In the genomic region with DNA sequence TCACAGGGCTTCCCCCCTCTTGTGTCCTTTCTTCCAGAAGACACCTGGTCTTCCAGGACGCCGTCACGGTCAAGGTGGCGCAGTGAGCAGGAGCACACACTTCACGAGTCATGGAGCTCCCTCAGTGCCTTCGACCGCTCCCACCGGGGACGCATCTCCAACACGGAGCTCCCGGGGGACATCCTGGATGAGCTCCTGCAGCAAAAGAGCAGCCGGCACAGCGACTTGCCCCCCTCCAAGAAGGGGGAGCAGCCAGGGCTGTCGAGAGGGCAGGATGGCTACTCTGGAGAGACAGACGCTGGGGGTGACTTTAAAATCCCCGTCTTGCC, we compare ENCODE assay signal across 14 cellular contexts.
"Had no signal": no experiment of that assay in that cellular context is flagged by ENCODE, and none has a peak within 500 bp of the region (broad histone marks: within the 10 kb centered on the region; RNA-seq: fewer than 3 reads in every experiment).

No MANE protein-coding gene starts in this region.

- H3K9me3 ChIP-seq: ascending aorta, colonic mucosa, esophagus muscularis mucosa, gastrocnemius medialis, pancreas, psoas muscle, right atrium auricular region, spleen, thoracic aorta had no signal

- FAIRE-seq: islet of Langerhans had no signal

- H3K36me3 ChIP-seq: colonic mucosa, gastrocnemius medialis, pancreas, thoracic aorta had no signal

- DNase-seq: activated CD8-positive, alpha-beta memory T cell treated with anti-CD3 and anti-CD28 coated beads for 24 hours; gastrocnemius medialis; natural killer cell; pancreas; psoas muscle; spleen; stimulated activated naive CD4-positive, alpha-beta T cell treated with Interleukin-2 at 50 U/mL for 16 hours had no signal

- H3K27ac ChIP-seq: ascending aorta, colonic mucosa, esophagus muscularis mucosa, gastrocnemius medialis, pancreas, psoas muscle, right atrium auricular region, spleen, thoracic aorta had no signal

- ATAC-seq: gastrocnemius medialis had no signal

- H3K4me3 ChIP-seq: ascending aorta, colonic mucosa, esophagus muscularis mucosa, gastrocnemius medialis, lung, pancreas, psoas muscle, right atrium auricular region, spleen, thoracic aorta had no signal

- H3K27me3 ChIP-seq: ascending aorta, colonic mucosa, esophagus muscularis mucosa, gastrocnemius medialis, pancreas, right atrium auricular region, spleen had no signal

- H3K4me1 ChIP-seq: colonic mucosa, gastrocnemius medialis, pancreas, psoas muscle had no signal
